In genomic region chr7:48295572-48295971, GRCh38 we compare ENCODE assay signal across 28 cellular contexts.
"Had no signal": no experiment of that assay in that cellular context is flagged by ENCODE, and none has a peak within 500 bp of the region (broad histone marks: within the 10 kb centered on the region; RNA-seq: fewer than 3 reads in every experiment).

No MANE protein-coding gene starts in this region.

- H3K27ac ChIP-seq: body of pancreas, foreskin keratinocyte, heart right ventricle, left lung, lower lobe of right lung, parathyroid adenoma, psoas muscle, upper lobe of left lung had no signal

- H3K4me1 ChIP-seq: body of pancreas, heart right ventricle, left lung, lower lobe of right lung, parathyroid adenoma, psoas muscle, upper lobe of left lung had no signal

- ATAC-seq: activated naive CD8-positive, alpha-beta T cell treated with anti-CD3 and anti-CD28 coated beads, Interleukin-2, amount 50 U/mL, for 24 hours; activated T-cell treated with anti-CD3 and anti-CD28 coated beads, Interleukin-2, amount 50 U/mL, for 4 hours; activated T-helper 17 cell treated with anti-CD3 and anti-CD28 coated beads, Interleukin-2, amount 50 U/mL, for 72 hours; body of pancreas; foreskin keratinocyte; heart right ventricle; left lung; lower lobe of right lung; naive thymus-derived CD8-positive, alpha-beta T cell; psoas muscle; stimulated activated memory B cell treated with anti-CD40 and anti-IgM and Interleukin-4, amounts not matched to agents 10 μg/mL and 1 μg/mL and 100 μg/mL, for 72 hours; stimulated activated naive CD8-positive, alpha-beta T cell treated with anti-CD3 and anti-CD28 coated beads, Interleukin-15, amount 100 ng/mL, for 72 hours had no signal

- H3K36me3 ChIP-seq: heart right ventricle, lower lobe of right lung, upper lobe of left lung had no signal

- H3K4me3 ChIP-seq: body of pancreas, heart right ventricle, left lung, lower lobe of right lung, psoas muscle, smooth muscle cell, upper lobe of left lung had no signal

- H3K9me3 ChIP-seq: body of pancreas, heart right ventricle, left lung, lower lobe of right lung, psoas muscle, upper lobe of left lung had no signal

- FAIRE-seq: endothelial cell of umbilical vein had no signal

- DNase-seq: activated CD4-positive, alpha-beta memory T cell treated with anti-CD3 and anti-CD28 coated beads, Interleukin-2, amount 10 ng/mL, durations not matched to agents 7 days and 5 days; activated CD4-positive, alpha-beta T cell treated with anti-CD3 and anti-CD28 coated beads, Interleukin-2, amount 10 ng/mL, durations not matched to agents 24 days and 14 days; activated CD4-positive, CD25-positive, alpha-beta regulatory T cell treated with anti-CD3 and anti-CD28 coated beads, Interleukin-2, amount 50 U/mL, for 72 hours; activated naive CD8-positive, alpha-beta T cell treated with anti-CD3 and anti-CD28 coated beads, Interleukin-2, amount 50 U/mL, for 24 hours; activated T-cell treated with anti-CD3 and anti-CD28 coated beads, Interleukin-2, amount 50 U/mL, for 4 hours; body of pancreas; caudate nucleus; foreskin keratinocyte; heart right ventricle; kidney glomerular epithelial cell; left lung; lower lobe of right lung; mesenchymal stem cell; naive thymus-derived CD8-positive, alpha-beta T cell; occipital lobe; psoas muscle; stimulated activated CD4-positive, alpha-beta T cell treated with anti-CD3 and anti-CD28 coated beads, Interleukin-1b, Interleukin-23, amount 100 ng/mL, for 48 hours; stimulated activated CD4-positive, alpha-beta T cell treated with anti-CD3 and anti-CD28 coated beads, Interleukin-4, amount 100 ng/mL, for 4 hours; stimulated activated CD8-positive, alpha-beta memory T cell treated with anti-CD3 and anti-CD28 coated beads, Interleukin-4, amount 100 ng/mL, for 48 hours; stimulated activated naive CD8-positive, alpha-beta T cell treated with anti-CD3 and anti-CD28 coated beads, Interleukin-15, amount 100 ng/mL, for 72 hours; substantia nigra; T-helper 9 cell; upper lobe of left lung had no signal

- H3K27me3 ChIP-seq: body of pancreas, foreskin keratinocyte, left lung, upper lobe of left lung had no signal
